In the genomic region with DNA sequence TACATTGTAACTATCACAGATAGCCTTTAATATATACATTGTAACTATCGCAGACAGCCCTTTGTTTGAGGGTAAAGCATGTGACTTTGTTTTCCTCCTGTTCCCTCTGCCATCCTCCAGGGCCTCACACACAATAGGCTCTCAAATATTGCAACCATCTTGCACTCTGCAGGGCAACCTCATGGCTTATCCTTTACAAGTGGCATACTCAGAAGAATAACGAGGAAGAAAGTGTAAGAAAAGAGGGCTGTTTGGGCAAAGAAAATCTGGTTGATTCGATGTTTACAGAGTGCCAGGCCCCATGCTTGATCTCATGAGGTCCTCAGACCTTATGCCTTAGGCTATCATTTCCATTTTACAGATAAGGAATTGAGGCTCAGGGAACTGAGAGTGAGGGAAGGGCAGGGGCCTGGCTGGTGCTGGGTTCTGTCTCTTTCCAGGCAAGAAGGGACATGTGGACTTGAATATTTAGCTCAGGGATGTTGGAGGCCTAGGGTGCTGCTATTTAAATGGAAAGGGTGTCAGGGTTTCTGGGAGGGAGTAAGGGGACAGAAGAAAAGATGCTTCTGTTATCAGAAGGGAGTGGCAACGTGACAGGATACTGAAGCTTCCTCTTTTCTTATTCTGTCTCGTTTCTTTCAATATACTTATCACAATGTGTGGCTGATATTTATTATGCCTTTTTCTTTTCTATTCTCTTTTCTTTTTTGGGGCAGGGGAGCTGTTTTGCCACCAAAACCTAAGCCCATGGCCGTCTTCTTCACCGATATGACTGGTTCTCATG, we compare ENCODE assay signal across 7 cellular contexts. TPM values are rescaled to one million over a fixed set of nuclear protein-coding genes. Genes with fewer than 3 reads are reported as not detected.
DNase-seq lines count a peak whose midpoint lies in the region; ATAC-seq and TF ChIP-seq lines count a peak whose summit lies in the region.

No MANE protein-coding gene starts in this region.

- no peak for ATAC-seq in HCT116
- no peak for ATAC-seq in RWPE2 (ENCODE audit: low read depth)
- no peak for ATAC-seq in GM21515 (IDR thresholded peaks at IDR 0.05; ENCODE audit: unreplicated experiment)

- CTCF ChIA-PET in HCT116 (lab: Charles Lee), result interaction anchor here (0.9 to 1.9 kb wide), 3 partner anchors 8 to 71 kb away, joined by 3 to 22 read pairs (median 4); no protein-coding TSS in a partner anchor

- no peaks in the 10 kb centered on the region for H3K27me3 ChIP-seq in HCT116 (ENCODE audit: insufficient read depth, low read length)
- no peaks in the 10 kb centered on the region for H3K27me3 ChIP-seq in RWPE2 (ENCODE audit: insufficient read depth, poor library complexity, severe bottlenecking)
- H3K27me3 ChIP-seq in fibroblast of lung (ENCODE audit: control insufficient read depth, insufficient read depth, low read length), result no peaks in the 10 kb centered on the region
- H3K27me3 ChIP-seq in skeletal muscle satellite cell (ENCODE audit: control insufficient read depth, insufficient read depth, low read length), result no peaks in the 10 kb centered on the region

- POLR2A ChIA-PET in HCT116 (lab: Charles Lee), result interaction anchor here (1.1 to 1.6 kb wide), 3 partner anchors 8 to 71 kb away, joined by 4 to 6 read pairs (median 4); partner anchors contain the start of gene PNPLA3

- H2AFZ ChIP-seq in HCT116 (ENCODE audit: low read depth, low read length, poor library complexity, severe bottlenecking) (no peak overlapping the region), fibroblast of lung (ENCODE audit: low read length) (no peak overlapping the region)

- BruUV-seq in HCT116 (replicated peaks; lab: Mats Ljungman, UMichigan), result no TSS peak

- H3K9me2 ChIP-seq in HCT116 (ENCODE audit: insufficient read depth), result no peaks in the 10 kb centered on the region

- H3K4me2 ChIP-seq in HCT116 (ENCODE audit: low read length), result peak overlapping the region; percentile 73
- H3K4me2 ChIP-seq in fibroblast of lung (ENCODE audit: extremely low read depth, insufficient read depth, low read length), result peak overlapping the region; percentile 88
- peak overlapping the region; percentile 95 for H3K4me2 ChIP-seq in skeletal muscle satellite cell (ENCODE audit: low read length)

- RAD21 ChIA-PET in HCT116 (lab: Charles Lee; ENCODE audit: low non-redundant PET in 1 of 2, low total read pairs in 2 of 2, uncharacterized antibody in 2 of 2, unreplicated experiment in 2 of 2), result no interaction called here

- H3K4me1 ChIP-seq in HCT116 (ENCODE audit: control insufficient read depth in 1 of 2, insufficient read depth in 2 of 2, low read length in 2 of 2) (peaks cover 17 to 30% of the 10 kb centered on the region in 2 experiments), RWPE2 (ENCODE audit: insufficient read depth, poor library complexity, severe bottlenecking) (peaks cover 13% of the 10 kb centered on the region), fibroblast of lung (ENCODE audit: control insufficient read depth, extremely low read depth, insufficient read depth, low read length) (peaks cover 2% of the 10 kb centered on the region), skeletal muscle satellite cell (ENCODE audit: control insufficient read depth, insufficient read depth, low read length) (peaks cover 21% of the 10 kb centered on the region)

- H3K27ac ChIP-seq in HCT116 (ENCODE audit: low read depth, low read length), result peak overlapping the region; percentile 90
- peak overlapping the region; percentile 60 for H3K27ac ChIP-seq in RWPE2 (ENCODE audit: poor library complexity, severe bottlenecking)
- peak overlapping the region; percentile 78 for H3K27ac ChIP-seq in fibroblast of lung (ENCODE audit: insufficient read depth, low read length)

- TF ChIP-seq CTCF in HCT116 (IDR thresholded peaks at IDR 0.05 in 2 of 3, conservative IDR thresholded peaks at IDR 0.05 in 1 of 3; ENCODE audit: borderline replicate concordance in 1 of 3, insufficient read depth in 1 of 3, low read depth in 2 of 3, low read length in 2 of 3) (no peak), RWPE2 (IDR thresholded peaks at IDR 0.05; ENCODE audit: poor library complexity, severe bottlenecking) (no peak), fibroblast of lung (conservative IDR thresholded peaks at IDR 0.05 in 1 of 2, IDR thresholded peaks at IDR 0.05 in 1 of 2; ENCODE audit: low read depth in 1 of 2, low read length in 2 of 2) (no peak)

- H3K9me3 ChIP-seq in HCT116 (ENCODE audit: control insufficient read depth in 1 of 2, insufficient read depth in 1 of 2, low read depth in 1 of 2, low read length in 2 of 2), result no peaks in the 10 kb centered on the region
- H3K9me3 ChIP-seq in RWPE2 (ENCODE audit: severe bottlenecking), result no peaks in the 10 kb centered on the region
- no peaks in the 10 kb centered on the region for H3K9me3 ChIP-seq in fibroblast of lung (ENCODE audit: control insufficient read depth, insufficient read depth, low read depth, low read length)
- no peaks in the 10 kb centered on the region for H3K9me3 ChIP-seq in skeletal muscle satellite cell (replicated peaks; ENCODE audit: low read length)

- TF ChIP-seq RAD21 in HCT116 (IDR thresholded peaks at IDR 0.05; ENCODE audit: low read depth), result no peak

- H3K4me3 ChIP-seq in HCT116 (replicated peaks in 1 of 2; ENCODE audit: low read depth in 1 of 2, low read length in 2 of 2) (peak overlapping the region; percentile 91 to 95), RWPE2 (ENCODE audit: severe bottlenecking) (peak overlapping the region; percentile 80), fibroblast of lung (replicated peaks in 1 of 4; ENCODE audit: control extremely low read depth in 1 of 4, insufficient read depth in 1 of 4, low read depth in 3 of 4, low read length in 4 of 4) (peak overlapping the region; percentile 48 to 93 (median 70)), skeletal muscle satellite cell (ENCODE audit: low read length) (peak overlapping the region; percentile 97)

- H3K79me2 ChIP-seq in HCT116 (ENCODE audit: insufficient read depth, low read length), result peaks cover 44% of the 10 kb centered on the region
- peaks cover 24% of the 10 kb centered on the region for H3K79me2 ChIP-seq in fibroblast of lung (ENCODE audit: control insufficient read depth, insufficient read depth, low read length)

- no peak for DNase-seq in HCT116 (ENCODE audit: low read depth, low spot score)
- no peak for DNase-seq in RWPE2 (ENCODE audit: low spot score)
- no peak for DNase-seq in fibroblast of lung (ENCODE audit: low read depth in 2 of 2)
- DNase-seq in Ammon's horn (ENCODE audit: low spot score), result no peak
- DNase-seq in activated CD4-positive, alpha-beta T cell treated with anti-CD3 and anti-CD28 coated beads for 48 hours, result no peak

- H3K9ac ChIP-seq in HCT116 (ENCODE audit: low read length) (peak overlapping the region; percentile 87), fibroblast of lung (ENCODE audit: insufficient read depth, low read length) (peak overlapping the region; percentile 75), skeletal muscle satellite cell (ENCODE audit: low read depth, low read length) (peak overlapping the region; percentile 94)

- no peak for TF ChIP-seq POLR2A in HCT116 (IDR thresholded peaks at IDR 0.05; ENCODE audit: borderline replicate concordance, extremely low read depth, insufficient read depth, insufficient read length)

- no peaks in the 10 kb centered on the region for H4K20me1 ChIP-seq in HCT116 (ENCODE audit: insufficient read depth)
- H4K20me1 ChIP-seq in fibroblast of lung (ENCODE audit: control insufficient read depth, extremely low read depth, insufficient read depth, low read length), result peaks cover 1% of the 10 kb centered on the region

- H3K36me3 ChIP-seq in HCT116 (ENCODE audit: control insufficient read depth in 1 of 2, insufficient read depth in 2 of 2, low read length in 2 of 2), result no peaks in the 10 kb centered on the region
- H3K36me3 ChIP-seq in RWPE2 (ENCODE audit: low read depth), result no peaks in the 10 kb centered on the region
- H3K36me3 ChIP-seq in fibroblast of lung (ENCODE audit: control insufficient read depth, insufficient read depth, low read length), result no peaks in the 10 kb centered on the region
- no peaks in the 10 kb centered on the region for H3K36me3 ChIP-seq in skeletal muscle satellite cell (ENCODE audit: insufficient read depth, low read length)

- intact Hi-C loops in HCT116 (cut with micrococcal nuclease), result no loop called here

TF ChIP-seq in HCT116, 20 proteins besides CTCF, POLR2A, EP300 and RAD21 (continues in another document):
- no peak for TF ChIP-seq MAX (IDR thresholded peaks at IDR 0.05)
- TF ChIP-seq ZNF274 (IDR thresholded peaks at IDR 0.05; ENCODE audit: low read depth, low read length), result no peak
- no peak for TF ChIP-seq TCF7L2 (IDR thresholded peaks at IDR 0.05; ENCODE audit: borderline replicate concordance, extremely low read depth, insufficient read depth, insufficient read length)
- TF ChIP-seq EZH2phosphoT487 (IDR thresholded peaks at IDR 0.05; ENCODE audit: borderline replicate concordance), result no peak
- no peak for TF ChIP-seq YY1 (IDR thresholded peaks at IDR 0.05; ENCODE audit: extremely low read depth, insufficient replicate concordance, low read depth, low read length)
- TF ChIP-seq EGR1 (IDR thresholded peaks at IDR 0.05; ENCODE audit: low read depth), result no peak
- TF ChIP-seq POLR2AphosphoS5 (IDR thresholded peaks at IDR 0.05; ENCODE audit: low read depth, low read length), result no peak
- no peak for TF ChIP-seq SP1 (IDR thresholded peaks at IDR 0.05; ENCODE audit: low read depth)
- no peak for TF ChIP-seq SRF (IDR thresholded peaks at IDR 0.05; ENCODE audit: low read depth)

RNA-seq across cellular contexts. Expression of gene SAMM50, which starts 1.1 kb away (rescaled TPM):
- total RNA-seq in HCT116 (2021; ENCODE audit: unreplicated experiment) (40.8 TPM), fibroblast of lung (32.9 TPM in 2 replicates)
- 30.0 and 37.1 TPM in 2 replicates for polyA plus RNA-seq in HCT116 (2012)
- polyA plus RNA-seq in fibroblast of lung, result 45.7 and 63.6 TPM in 2 replicates
- 52.7 and 70.5 TPM in 2 replicates for polyA plus RNA-seq in fibroblast of lung (2012)
- polyA minus RNA-seq in fibroblast of lung (ENCODE audit: low replicate concordance), result 26.4 and 34.5 TPM in 2 replicates
- total RNA-seq in skeletal muscle satellite cell (2012; rRNA removed), result 47.6 and 51.0 TPM in 2 replicates

RNA-seq across cellular contexts. Expression of gene PNPLA3, which starts 30.6 kb away (rescaled TPM):
- total RNA-seq in HCT116 (2021; ENCODE audit: unreplicated experiment) (7.3 TPM), fibroblast of lung (3.6 and 12.6 TPM in 2 replicates)
- polyA plus RNA-seq in HCT116 (2012), result 3.9 and 4.9 TPM in 2 replicates
- polyA plus RNA-seq in fibroblast of lung, result 4.6 and 6.8 TPM in 2 replicates
- 3.0 and 4.7 TPM in 2 replicates for polyA plus RNA-seq in fibroblast of lung (2012)
- polyA minus RNA-seq in fibroblast of lung (ENCODE audit: low replicate concordance), result 2.3 and 3.2 TPM in 2 replicates
- 1.5 and 2.4 TPM in 2 replicates for total RNA-seq in skeletal muscle satellite cell (2012; rRNA removed)
